ENCODE assay signal across 9 cellular contexts in the genomic region with DNA sequence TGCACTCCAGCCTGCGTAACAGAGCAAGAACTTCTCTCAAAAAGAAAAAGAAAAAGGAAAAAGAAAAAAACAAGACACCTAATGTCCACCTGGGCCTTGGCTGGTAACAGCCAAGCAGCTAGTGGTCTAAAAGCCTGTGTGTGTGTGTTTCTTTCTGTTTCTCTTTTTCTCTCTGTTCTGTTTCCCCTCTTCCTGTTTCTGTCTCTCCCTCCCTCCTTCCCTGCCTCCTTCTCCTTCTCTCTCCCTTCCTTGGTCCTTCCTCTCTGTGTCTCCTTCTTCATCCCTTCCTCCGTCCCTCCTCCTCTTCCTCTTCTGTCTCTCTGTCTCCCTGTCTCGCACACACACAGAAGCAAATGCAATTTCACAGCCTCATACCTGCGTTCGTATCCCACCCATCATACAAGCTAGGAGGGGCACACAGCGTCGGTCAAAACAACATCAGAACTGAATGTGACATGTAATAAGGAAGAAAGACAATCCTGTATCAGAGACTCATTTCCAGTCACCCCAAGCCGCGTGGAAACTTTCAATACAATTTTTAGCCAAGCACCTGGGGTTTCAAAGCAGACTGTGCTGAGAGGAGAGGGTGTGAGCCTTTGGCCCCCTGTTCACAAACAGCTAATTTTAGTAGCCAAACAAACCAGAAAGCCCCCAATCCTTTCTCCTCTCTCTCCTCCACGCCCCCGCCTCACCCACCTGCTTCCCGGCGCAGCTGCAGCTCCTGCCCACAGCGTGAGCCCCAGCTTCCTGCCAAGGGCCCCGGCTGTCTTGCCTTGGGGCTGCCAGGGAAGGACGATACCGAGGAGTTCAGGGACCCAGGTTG. TPM values are rescaled to one million over a fixed set of nuclear protein-coding genes. Genes with fewer than 3 reads are reported as not detected.
DNase-seq lines count a peak whose midpoint lies in the region; ATAC-seq and TF ChIP-seq lines count a peak whose summit lies in the region.
"Had no signal": no experiment of that assay in that cellular context is flagged by ENCODE, and none has a peak within 500 bp of the region (broad histone marks: within the 10 kb centered on the region; RNA-seq: fewer than 3 reads in every experiment).

No MANE protein-coding gene starts in this region.

- TF ChIP-seq CTCF in CD14-positive monocyte (IDR thresholded peaks at IDR 0.05) = no peak

- CTCF ChIA-PET in activated CD8-positive, alpha-beta memory T cell treated with anti-CD3 and anti-CD28 coated beads, Interleukin-2, amount 10 ng/mL, durations not matched to agents 7 days and 5 days (lab: Charles Lee) = interaction anchor here (1.0 to 3.8 kb wide), 17 partner anchors 9 to 260 kb away, joined by 3 to 25 read pairs (median 4); no protein-coding TSS in a partner anchor

- H3K27ac Mint-ChIP-seq in CD14-positive monocyte = peak overlapping the region in 1 of 7 donors; percentile 2
- H3K27ac Mint-ChIP-seq in activated CD8-positive, alpha-beta memory T cell treated with anti-CD3 and anti-CD28 coated beads, Interleukin-2, amount 10 ng/mL, durations not matched to agents 7 days and 5 days = peak overlapping the region; percentile 94

- no peaks in the 10 kb centered on the region for H3K36me3 Mint-ChIP-seq in CD14-positive monocyte
- no peaks in the 10 kb centered on the region for H3K36me3 Mint-ChIP-seq in activated CD8-positive, alpha-beta memory T cell treated with anti-CD3 and anti-CD28 coated beads, Interleukin-2, amount 10 ng/mL, durations not matched to agents 7 days and 5 days
- H3K36me3 Mint-ChIP-seq: brain had no signal

- peaks cover 5 to 13% (median 7%) of the 10 kb centered on the region in 3 donors for H3K27me3 Mint-ChIP-seq in CD14-positive monocyte (ENCODE audit: low read depth in 3 of 3)
- H3K27me3 Mint-ChIP-seq in activated CD8-positive, alpha-beta memory T cell treated with anti-CD3 and anti-CD28 coated beads, Interleukin-2, amount 10 ng/mL, durations not matched to agents 7 days and 5 days = no peaks in the 10 kb centered on the region

- DNase-seq in CD14-positive monocyte (ENCODE audit: low spot score) (no peak), NCI-H2107 (lab: John Stamatoyannopoulos, UW) (no peak), nucleus accumbens (lab: John Stamatoyannopoulos, UW) (no peak), SK-N-DZ (ENCODE audit: low spot score) (no peak)
- DNase-seq in activated CD8-positive, alpha-beta memory T cell treated with anti-CD3 and anti-CD28 coated beads, Interleukin-2, amount 10 ng/mL, durations not matched to agents 7 days and 5 days = peak; percentile 83
- peak; percentile 51 to 58 (median 54) for DNase-seq in stimulated activated CD4-positive, alpha-beta T cell treated with anti-CD3 and anti-CD28 coated beads, Interleukin-12 subunit alpha, Interleukin-12 subunit beta, amount 100 ng/mL, for 48 hours (ENCODE audit: low read depth in 2 of 3, low spot score in 1 of 3)

- peaks cover 10% of the 10 kb centered on the region for H3K4me1 Mint-ChIP-seq in CD14-positive monocyte
- peaks cover 22% of the 10 kb centered on the region for H3K4me1 Mint-ChIP-seq in activated CD8-positive, alpha-beta memory T cell treated with anti-CD3 and anti-CD28 coated beads, Interleukin-2, amount 10 ng/mL, durations not matched to agents 7 days and 5 days

- ATAC-seq in GM19438 (IDR thresholded peaks at IDR 0.05; ENCODE audit: low read depth, unreplicated experiment) = peak; percentile 67
- peak; percentile 66 for ATAC-seq in HG03442 (IDR thresholded peaks at IDR 0.05; ENCODE audit: unreplicated experiment)
- peak; percentile 78 for ATAC-seq in activated CD8-positive, alpha-beta memory T cell treated with anti-CD3 and anti-CD28 coated beads, Interleukin-2, amount 10 ng/mL, durations not matched to agents 7 days and 5 days

- intact Hi-C loops in CD14-positive monocyte (cut with micrococcal nuclease) = no loop called here

- H3K4me3 Mint-ChIP-seq in CD14-positive monocyte = peak overlapping the region; percentile 32 to 54
- H3K4me3 Mint-ChIP-seq in activated CD8-positive, alpha-beta memory T cell treated with anti-CD3 and anti-CD28 coated beads, Interleukin-2, amount 10 ng/mL, durations not matched to agents 7 days and 5 days = peak overlapping the region; percentile 86
- H3K4me3 Mint-ChIP-seq: brain had no signal

- peaks cover 0 to 8% (median 0%) of the 10 kb centered on the region in 7 donors for H3K9me3 Mint-ChIP-seq in CD14-positive monocyte
- H3K9me3 Mint-ChIP-seq in activated CD8-positive, alpha-beta memory T cell treated with anti-CD3 and anti-CD28 coated beads, Interleukin-2, amount 10 ng/mL, durations not matched to agents 7 days and 5 days (ENCODE audit: low read depth) = no peaks in the 10 kb centered on the region

RNA-seq across cellular contexts. Expression of gene GNA12, which starts 50.2 kb away (rescaled TPM):
- 10 to 100 TPM in 1 of 2 donors, 1 to 10 TPM in 1; 3.4 to 10.6 TPM for polyA plus RNA-seq in CD14-positive monocyte
- 10 to 100 TPM; 14.4 to 18.6 TPM for total RNA-seq in activated CD8-positive, alpha-beta memory T cell treated with anti-CD3 and anti-CD28 coated beads, Interleukin-2, amount 10 ng/mL, durations not matched to agents 7 days and 5 days
- polyA plus RNA-seq in SK-N-DZ (2014; cell fraction: cytosol; rRNA removed) = 11.6 and 14.4 TPM in 2 replicates
- polyA plus RNA-seq in SK-N-DZ (2014; cell fraction: nucleus; rRNA removed) = 5.5 and 9.0 TPM in 2 replicates

Comparison
In these comparisons a context has a peak if more than half of its experiments do, and no peak if none do; other contexts are left out.
1. DNase-seq: peak in activated CD8-positive, alpha-beta memory T cell treated with anti-CD3 and anti-CD28 coated beads, Interleukin-2, amount 10 ng/mL, durations not matched to agents 7 days and 5 days (single experiment) and stimulated activated CD4-positive, alpha-beta T cell treated with anti-CD3 and anti-CD28 coated beads, Interleukin-12 subunit alpha, Interleukin-12 subunit beta, amount 100 ng/mL, for 48 hours (3 of 3); none in CD14-positive monocyte (single experiment), NCI-H2107 (single experiment), nucleus accumbens (0 of 56) and SK-N-DZ (single experiment).
2. Peak in every context shown above with its lines, with median percentiles within 50 percentile points of each other: ATAC-seq.